In the genomic region with DNA sequence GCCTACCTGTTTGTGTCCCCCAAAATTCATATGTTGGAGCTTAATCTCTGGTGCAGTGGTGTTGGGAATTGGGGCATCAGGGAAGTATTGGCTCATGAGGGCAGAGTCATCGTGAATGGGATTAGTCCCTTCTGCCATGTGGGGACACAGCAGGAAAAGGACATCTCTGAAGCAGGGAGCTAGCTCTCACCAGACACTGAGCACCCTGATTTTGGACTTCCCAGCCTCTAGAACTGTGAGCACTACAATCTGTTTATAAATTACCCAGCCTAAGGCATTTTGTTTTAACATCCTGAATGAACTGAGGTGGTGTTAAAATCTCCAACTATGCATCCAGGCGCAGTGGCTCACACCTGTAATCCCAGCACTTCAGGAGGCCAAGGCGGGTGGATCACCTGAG, we compare ENCODE assay signal across 28 cellular contexts.
"Had no signal": no experiment of that assay in that cellular context is flagged by ENCODE, and none has a peak within 500 bp of the region (broad histone marks: within the 10 kb centered on the region; RNA-seq: fewer than 3 reads in every experiment).

No MANE protein-coding gene starts in this region.

- H3K9me3 Mint-ChIP-seq: memory B cell; natural killer cell; stimulated activated effector memory CD8-positive, alpha-beta T cell treated with anti-CD3 and anti-CD28 coated beads, Interleukin-12 subunit alpha, Interleukin-12 subunit beta, amount 100 ng/mL, for 72 hours had no signal

- H3K4me3 ChIP-seq: adrenal gland, body of pancreas, cardiac muscle cell, neural progenitor cell, right lobe of liver, thoracic aorta, uterus had no signal

- H3K27me3 Mint-ChIP-seq: memory B cell; stimulated activated naive CD8-positive, alpha-beta T cell treated with anti-CD3 and anti-CD28 coated beads, Interleukin-15, Interleukin-2, amounts not matched to agents 100 ng/mL and 50 ng/mL, for 24 hours had no signal

- H3K36me3 Mint-ChIP-seq: natural killer cell, neural progenitor cell had no signal

- H3K27ac Mint-ChIP-seq: activated naive CD4-positive, alpha-beta T cell treated with anti-CD3 and anti-CD28 coated beads, Interleukin-2, amount 50 U/mL, for 72 hours; activated T-cell treated with anti-CD3 and anti-CD28 coated beads, Interleukin-2, amount 50 U/mL, for 72 hours; memory B cell; natural killer cell; neural progenitor cell; stimulated activated effector memory CD8-positive, alpha-beta T cell treated with anti-CD3 and anti-CD28 coated beads, Interleukin-12 subunit alpha, Interleukin-12 subunit beta, amount 100 ng/mL, for 72 hours; stimulated activated naive CD8-positive, alpha-beta T cell treated with anti-CD3 and anti-CD28 coated beads, Interleukin-15, Interleukin-2, amounts not matched to agents 100 ng/mL and 50 ng/mL, for 24 hours had no signal

- DNase-seq: activated CD4-positive, alpha-beta T cell treated with anti-CD3 and anti-CD28 coated beads for 4 hours; activated CD4-positive, alpha-beta T cell treated with anti-CD3 and anti-CD28 coated beads, Interleukin-2, amount 50 U/mL, for 4 hours; activated naive CD4-positive, alpha-beta T cell; activated T-cell treated with anti-CD3 and anti-CD28 coated beads, Interleukin-2, amount 50 U/mL, for 72 hours; aorta; body of pancreas; cerebellar nuclear complex; cortex of kidney; foreskin fibroblast; hippocampal formation; kidney; natural killer cell; occipital lobe; small intestine; stimulated activated CD4-positive, alpha-beta T cell treated with anti-CD3 and anti-CD28 coated beads, Interleukin-4, amount 100 ng/mL, for 24 hours; T-helper 1 cell; trophoblast cell had no signal

- ATAC-seq: activated T-cell treated with anti-CD3 and anti-CD28 coated beads, Interleukin-2, amount 50 U/mL, for 72 hours; body of pancreas; right lobe of liver; stimulated activated effector memory CD8-positive, alpha-beta T cell treated with anti-CD3 and anti-CD28 coated beads, Interleukin-12 subunit alpha, Interleukin-12 subunit beta, amount 100 ng/mL, for 72 hours had no signal

- H3K4me1 ChIP-seq: neural progenitor cell had no signal

- H3K9me3 ChIP-seq: adrenal gland, body of pancreas, right lobe of liver, thoracic aorta, uterus had no signal

- H3K27me3 ChIP-seq: adrenal gland, body of pancreas, cardiac muscle cell, neural progenitor cell, right lobe of liver, uterus had no signal

- H3K36me3 ChIP-seq: adrenal gland, cardiac muscle cell, neural progenitor cell, right lobe of liver, thoracic aorta, uterus had no signal

- H3K4me3 Mint-ChIP-seq: activated T-cell treated with anti-CD3 and anti-CD28 coated beads, Interleukin-2, amount 50 U/mL, for 72 hours; memory B cell; natural killer cell; neural progenitor cell; stimulated activated effector memory CD8-positive, alpha-beta T cell treated with anti-CD3 and anti-CD28 coated beads, Interleukin-12 subunit alpha, Interleukin-12 subunit beta, amount 100 ng/mL, for 72 hours; stimulated activated naive CD8-positive, alpha-beta T cell treated with anti-CD3 and anti-CD28 coated beads, Interleukin-15, Interleukin-2, amounts not matched to agents 100 ng/mL and 50 ng/mL, for 24 hours; T-helper 2 cell treated with Interferon-gamma antibody and Interleukin-4, amounts not matched to agents 5 μg/mL and 100 μg/mL, for 36 hours had no signal

- H3K27ac ChIP-seq: adrenal gland, body of pancreas, cardiac muscle cell, neural progenitor cell, right lobe of liver, thoracic aorta, uterus had no signal
